In the genomic region with DNA sequence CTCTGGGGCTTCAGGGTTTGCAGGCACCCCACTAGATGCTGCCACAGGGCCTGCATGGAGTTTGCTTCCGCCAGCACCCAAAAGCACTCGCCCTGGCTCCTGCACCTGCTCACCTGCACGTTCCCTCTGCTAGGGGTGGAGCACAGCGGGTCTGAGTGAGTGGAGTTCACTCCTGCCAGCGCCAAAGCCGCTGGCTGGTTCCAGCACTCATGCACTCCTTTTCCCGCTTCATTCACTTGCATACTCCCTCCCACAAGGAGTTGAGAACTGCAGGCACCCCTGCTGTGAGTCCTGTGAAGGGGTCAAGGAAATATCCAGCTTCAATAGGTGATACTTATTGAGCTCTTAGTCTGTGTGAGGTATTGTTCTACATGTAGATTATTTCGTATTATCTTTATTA, we compare ENCODE assay signal across 1 cellular context.
TF ChIP-seq lines count a peak whose summit lies in the region.

No MANE protein-coding gene starts in this region.

TF ChIP-seq in H1, 55 proteins besides CTCF, POLR2A, EP300 and RAD21:
- TF ChIP-seq BRCA1 (IDR thresholded peaks at IDR 0.05; ENCODE audit: low read depth, low read length) (no peak), YY1 (IDR thresholded peaks at IDR 0.05; ENCODE audit: low read depth, low read length) (no peak), POLR2AphosphoS5 (IDR thresholded peaks at IDR 0.05; ENCODE audit: low read depth, low read length) (no peak), CHD1 (IDR thresholded peaks at IDR 0.05; ENCODE audit: low read depth, low read length) (no peak), EZH2 (IDR thresholded peaks at IDR 0.05; ENCODE audit: low read depth, low read length, severe bottlenecking) (no peak), ZNF274 (IDR thresholded peaks at IDR 0.05; ENCODE audit: borderline replicate concordance, extremely low read depth, low read length) (no peak), SP2 (IDR thresholded peaks at IDR 0.05; ENCODE audit: low read length) (no peak), SP4 (IDR thresholded peaks at IDR 0.05; ENCODE audit: low read length) (no peak)
